In genomic region chr6:117204903-117205302, GRCh38 we compare ENCODE assay signal across 27 cellular contexts.
DNase-seq lines count a peak whose midpoint lies in the region; ATAC-seq, FAIRE-seq and TF ChIP-seq lines count a peak whose summit lies in the region.
"Had no signal": no experiment of that assay in that cellular context is flagged by ENCODE, and none has a peak within 500 bp of the region (broad histone marks: within the 10 kb centered on the region; RNA-seq: fewer than 3 reads in every experiment).

No MANE protein-coding gene starts in this region.

- H3K27ac Mint-ChIP-seq in astrocyte (ENCODE audit: unreplicated experiment), result peak overlapping the region; percentile 64
- H3K27ac Mint-ChIP-seq in activated CD8-positive, alpha-beta T cell treated with anti-CD3 and anti-CD28 coated beads for 36 hours, result no peak overlapping the region
- H3K27ac Mint-ChIP-seq: CD14-positive monocyte; CD4-positive, alpha-beta memory T cell; CD4-positive, CD25-positive, alpha-beta regulatory T cell; CD8-positive, alpha-beta memory T cell had no signal

- H3K79me1 ChIP-seq in mesendoderm (ENCODE audit: low read length), result no peaks in the 10 kb centered on the region

- no peak overlapping the region for H2BK5ac ChIP-seq in mesendoderm (ENCODE audit: low read length)

- H2BK15ac ChIP-seq in mesendoderm (replicated peaks; ENCODE audit: low read depth), result no peak overlapping the region

- no peak overlapping the region for H3K4me3 Mint-ChIP-seq in astrocyte (ENCODE audit: unreplicated experiment)
- H3K4me3 Mint-ChIP-seq in activated CD8-positive, alpha-beta T cell treated with anti-CD3 and anti-CD28 coated beads for 36 hours, result no peak overlapping the region
- H3K4me3 Mint-ChIP-seq: CD14-positive monocyte; CD4-positive, alpha-beta memory T cell; CD4-positive, CD25-positive, alpha-beta regulatory T cell; CD8-positive, alpha-beta memory T cell had no signal

- no peak overlapping the region for H3K4me3 ChIP-seq in H7 (ENCODE audit: insufficient read depth, low read depth, low read length)
- no peak overlapping the region for H3K4me3 ChIP-seq in astrocyte (ENCODE audit: insufficient read depth, low read depth, low read length)
- H3K4me3 ChIP-seq in mesendoderm (ENCODE audit: low read length), result no peak overlapping the region
- no peak overlapping the region for H3K4me3 ChIP-seq in mucosa of descending colon
- H3K4me3 ChIP-seq in dorsolateral prefrontal cortex, result no peak overlapping the region
- H3K4me3 ChIP-seq: BLaER1, GM12878 had no signal

- H3K56ac ChIP-seq in mesendoderm (ENCODE audit: low read length), result no peak overlapping the region

- no peaks in the 10 kb centered on the region for H3K36me3 Mint-ChIP-seq in astrocyte (ENCODE audit: low read depth, unreplicated experiment)
- H3K36me3 Mint-ChIP-seq in activated CD8-positive, alpha-beta T cell treated with anti-CD3 and anti-CD28 coated beads for 36 hours (ENCODE audit: low read depth), result no peaks in the 10 kb centered on the region
- H3K36me3 Mint-ChIP-seq: CD14-positive monocyte; CD4-positive, alpha-beta memory T cell; CD4-positive, CD25-positive, alpha-beta regulatory T cell; CD8-positive, alpha-beta memory T cell had no signal

- no peak overlapping the region for H4K5ac ChIP-seq in mesendoderm (ENCODE audit: low read length)

- H2AK5ac ChIP-seq in mesendoderm (ENCODE audit: low read length), result no peak overlapping the region

- TF ChIP-seq CTCF in astrocyte (IDR thresholded peaks at IDR 0.05; ENCODE audit: insufficient read depth, low read depth, low read length), result no peak
- no peak for TF ChIP-seq CTCF in mucosa of descending colon (IDR thresholded peaks at IDR 0.05)
- TF ChIP-seq CTCF in dorsolateral prefrontal cortex (IDR thresholded peaks at IDR 0.05 in 54 of 56, conservative IDR thresholded peaks at IDR 0.05 in 2 of 56; ENCODE audit: low read depth in 1 of 56, partially characterized antibody in 56 of 56), result no peak
- no peak for TF ChIP-seq CTCF in activated CD8-positive, alpha-beta T cell treated with anti-CD3 and anti-CD28 coated beads for 36 hours (IDR thresholded peaks at IDR 0.05)

- H3K36me3 ChIP-seq in H7 (replicated peaks; ENCODE audit: control insufficient read depth, insufficient read depth, low read length) (no peaks in the 10 kb centered on the region), astrocyte (ENCODE audit: insufficient read depth, low read length) (no peaks in the 10 kb centered on the region), mesendoderm (ENCODE audit: control insufficient read depth, insufficient read depth, low read length) (no peaks in the 10 kb centered on the region), mucosa of descending colon (ENCODE audit: low read depth) (no peaks in the 10 kb centered on the region)
- H3K36me3 ChIP-seq: BE2C, BLaER1 had no signal

- H3K4me1 ChIP-seq in astrocyte (ENCODE audit: insufficient read depth, low read length) (no peaks in the 10 kb centered on the region), mesendoderm (ENCODE audit: control insufficient read depth, low read depth, low read length) (peaks cover 6% of the 10 kb centered on the region), mucosa of descending colon (ENCODE audit: low read depth) (no peaks in the 10 kb centered on the region)
- H3K4me1 ChIP-seq: BE2C, BLaER1 had no signal

- H2AFZ ChIP-seq in astrocyte (ENCODE audit: low read depth, low read length), result no peak overlapping the region

- H3K4ac ChIP-seq in mesendoderm (ENCODE audit: low read depth, low read length), result no peak overlapping the region

- no peaks in the 10 kb centered on the region for H3K9me3 ChIP-seq in astrocyte (ENCODE audit: insufficient read depth, low read depth, low read length)
- H3K9me3 ChIP-seq in mucosa of descending colon, result no peaks in the 10 kb centered on the region
- H3K9me3 ChIP-seq: BE2C, BLaER1 had no signal

- no peak for ATAC-seq in mucosa of descending colon
- ATAC-seq in activated CD8-positive, alpha-beta T cell treated with anti-CD3 and anti-CD28 coated beads for 36 hours, result no peak
- ATAC-seq: GM12878 had no signal

- H3K4me1 Mint-ChIP-seq in astrocyte (ENCODE audit: low read depth, unreplicated experiment), result peaks cover 30% of the 10 kb centered on the region
- H3K4me1 Mint-ChIP-seq in activated CD8-positive, alpha-beta T cell treated with anti-CD3 and anti-CD28 coated beads for 36 hours (ENCODE audit: low read depth), result no peaks in the 10 kb centered on the region
- H3K4me1 Mint-ChIP-seq: CD14-positive monocyte; CD4-positive, alpha-beta memory T cell; CD4-positive, CD25-positive, alpha-beta regulatory T cell; CD8-positive, alpha-beta memory T cell had no signal

- no peak overlapping the region for H3K4me2 ChIP-seq in astrocyte (ENCODE audit: low read length)
- no peak overlapping the region for H3K4me2 ChIP-seq in mesendoderm (ENCODE audit: low read length)
- H3K4me2 ChIP-seq: BLaER1 had no signal

- H3K79me2 ChIP-seq in astrocyte (ENCODE audit: insufficient read depth, low read length) (no peaks in the 10 kb centered on the region), mesendoderm (ENCODE audit: control insufficient read depth, insufficient read depth, low read length) (no peaks in the 10 kb centered on the region)

- H3K18ac ChIP-seq in mesendoderm (ENCODE audit: low read length), result no peak overlapping the region

- H3K23ac ChIP-seq in mesendoderm (ENCODE audit: low read length), result no peak overlapping the region

- no peaks in the 10 kb centered on the region for H4K20me1 ChIP-seq in astrocyte (ENCODE audit: insufficient read depth, low read length)
- H4K20me1 ChIP-seq: BLaER1 had no signal

- H3K27ac ChIP-seq in astrocyte (ENCODE audit: low read depth, low read length), result no peak overlapping the region
- H3K27ac ChIP-seq in mesendoderm (ENCODE audit: low read depth, low read length), result no peak overlapping the region
- H3K27ac ChIP-seq in dorsolateral prefrontal cortex, result no peak overlapping the region
- H3K27ac ChIP-seq: BLaER1 had no signal

- H4K8ac ChIP-seq in mesendoderm (ENCODE audit: low read depth, low read length), result no peak overlapping the region

- H2BK120ac ChIP-seq in mesendoderm (ENCODE audit: low read depth, low read length), result no peak overlapping the region

- intact Hi-C loops in mucosa of descending colon (cut with DNase I, micrococcal nuclease) (no loop called here), dorsolateral prefrontal cortex (cut with DNase I) (no loop called here)
- intact Hi-C loops in activated CD8-positive, alpha-beta T cell treated with anti-CD3 and anti-CD28 coated beads for 36 hours (cut with micrococcal nuclease), result no loop called here

- WGBS in mesendoderm (ENCODE audit: extremely low coverage, insufficient coverage, low lambda C conversion rate), result no CpG with 5 or more reads among the region's 1 CpG

- H3K9ac ChIP-seq in astrocyte (ENCODE audit: low read length), result no peak overlapping the region
- H3K9ac ChIP-seq in mesendoderm (ENCODE audit: low read length), result no peak overlapping the region
- H3K9ac ChIP-seq: BLaER1 had no signal

- DNase-seq in H7, result peak; percentile 15
- no peak for DNase-seq in astrocyte (ENCODE audit: low read depth)
- DNase-seq in mesendoderm, result peak; percentile 18
- DNase-seq in mucosa of descending colon, result no peak
- no peak for DNase-seq in dorsolateral prefrontal cortex
- no peak for DNase-seq in activated CD8-positive, alpha-beta T cell treated with anti-CD3 and anti-CD28 coated beads for 36 hours
- DNase-seq: 8988T; ACHN; BE2C; C1 segment of cervical spinal cord; CD4-positive, alpha-beta memory T cell; CD4-positive, CD25-positive, alpha-beta regulatory T cell; CD8-positive, alpha-beta memory T cell; COR-L47; DMS 273 treated with DMSO at 0.1 percent for 48 hours; DMS153; DMS53; DMS79; DND-41; EL; GDM1 had no signal

- POLR2A ChIA-PET in activated CD8-positive, alpha-beta T cell treated with anti-CD3 and anti-CD28 coated beads for 36 hours (lab: Charles Lee), result no interaction called here

- H3K27me3 Mint-ChIP-seq in astrocyte (ENCODE audit: low read depth, unreplicated experiment), result peaks cover 3% of the 10 kb centered on the region
- no peaks in the 10 kb centered on the region for H3K27me3 Mint-ChIP-seq in activated CD8-positive, alpha-beta T cell treated with anti-CD3 and anti-CD28 coated beads for 36 hours
- H3K27me3 Mint-ChIP-seq: CD4-positive, CD25-positive, alpha-beta regulatory T cell; CD8-positive, alpha-beta memory T cell had no signal

- H3K27me3 ChIP-seq in H7 (ENCODE audit: control insufficient read depth, insufficient read depth, low read length), result no peaks in the 10 kb centered on the region
- H3K27me3 ChIP-seq in astrocyte (ENCODE audit: insufficient read depth, low read length), result no peaks in the 10 kb centered on the region
- H3K27me3 ChIP-seq in mesendoderm (ENCODE audit: insufficient read depth, low read length, poor library complexity), result no peaks in the 10 kb centered on the region
- peaks cover 0 to 3% (median 0%) of the 10 kb centered on the region in 45 donors for H3K27me3 ChIP-seq in dorsolateral prefrontal cortex
- H3K27me3 ChIP-seq: BE2C, BLaER1 had no signal

- CTCF ChIA-PET in activated CD8-positive, alpha-beta T cell treated with anti-CD3 and anti-CD28 coated beads for 36 hours (lab: Charles Lee), result no interaction called here

- FAIRE-seq in astrocyte (lab: Jason Lieb, UNC), result no peak
- FAIRE-seq: A204.1, GM12878, GM12892, GM18507 had no signal

- peaks cover 2% of the 10 kb centered on the region for H3K9me3 Mint-ChIP-seq in astrocyte (ENCODE audit: unreplicated experiment)
- H3K9me3 Mint-ChIP-seq in activated CD8-positive, alpha-beta T cell treated with anti-CD3 and anti-CD28 coated beads for 36 hours, result no peaks in the 10 kb centered on the region

Comparison
In these comparisons a context has a peak if more than half of its experiments do, and no peak if none do; other contexts are left out.
1. DNase-seq: peak in H7 (single experiment) and mesendoderm (single experiment); none in astrocyte (single experiment), mucosa of descending colon (0 of 3), dorsolateral prefrontal cortex (0 of 10) and activated CD8-positive, alpha-beta T cell treated with anti-CD3 and anti-CD28 coated beads for 36 hours (single experiment).